In the genomic region with DNA sequence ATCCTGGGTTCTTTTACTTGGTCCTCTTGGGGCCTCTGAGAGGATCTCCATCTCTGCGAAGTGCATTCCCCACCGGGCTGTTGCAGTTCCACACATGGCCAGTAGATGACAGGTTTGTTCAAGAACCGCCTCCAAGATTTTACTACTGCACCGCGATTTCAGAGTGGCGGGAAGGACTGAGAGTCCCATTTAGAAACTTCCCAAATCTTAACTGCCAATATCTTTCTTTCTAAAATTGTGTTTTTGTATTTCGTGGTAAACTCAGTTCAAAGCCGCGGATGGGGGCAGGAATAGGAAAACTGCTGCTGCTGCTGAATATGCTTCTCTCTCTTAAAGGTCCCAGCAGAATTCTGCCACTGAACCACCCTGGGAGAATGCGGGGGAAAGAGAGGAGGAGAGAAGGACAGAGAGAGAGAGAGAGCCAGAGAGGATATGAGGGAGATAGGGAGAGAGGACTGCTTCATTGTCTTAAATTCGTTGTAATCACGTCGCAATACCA, we compare ENCODE assay signal across 8 cellular contexts. TPM values are rescaled to one million over a fixed set of nuclear protein-coding genes. Genes with fewer than 3 reads are reported as not detected.
A peak's percentile ranks its signal among the peaks of the same experiment; 100 is the strongest.
DNase-seq lines count a peak whose midpoint lies in the region; ATAC-seq and TF ChIP-seq lines count a peak whose summit lies in the region.

No MANE protein-coding gene starts in this region.

- ATAC-seq in GM21367 (IDR thresholded peaks at IDR 0.05; ENCODE audit: unreplicated experiment): no peak

- TF ChIP-seq POLR2A in lower leg skin (IDR thresholded peaks at IDR 0.05): no peak

- WGBS in lower leg skin, 2 donors: 8% methylated on average over 13 of the region's 13 CpGs

- DNase-seq in AG08395 (ENCODE audit: low spot score): peak; percentile 61
- peak; percentile 58 for DNase-seq in GM20000 (ENCODE audit: low spot score)
- peak; percentile 9 for DNase-seq in NCI-H526 treated with DMSO at 0.1 percent for 48 hours (lab: John Stamatoyannopoulos, UW)
- DNase-seq in activated CD4-positive, alpha-beta T cell treated with anti-CD3 and anti-CD28 coated beads, Interleukin-2, amount 50 U/mL, for 1 hour: peak; percentile 78
- DNase-seq in dermis blood vessel endothelial cell: peak; percentile 83
- DNase-seq in lower leg skin (ENCODE audit: low spot score in 2 of 2): peak; percentile 74 to 95
- peak; percentile 35 for DNase-seq in stimulated activated CD8-positive, alpha-beta memory T cell treated with anti-CD3 and anti-CD28 coated beads, Interleukin-12 subunit alpha, Interleukin-12 subunit beta, amount 100 ng/mL, for 24 hours (ENCODE audit: extremely low read depth)

- intact Hi-C loops in lower leg skin (cut with DNase I; ENCODE audit: low total_unique reads): loop anchor here (5.0 to 10.0 kb wide), 2 partner anchors 379 to 877 kb away; no protein-coding TSS in a partner anchor

- TF ChIP-seq CTCF in GM20000 (IDR thresholded peaks at IDR 0.05; ENCODE audit: extremely low read depth, missing control alignments) (peak; percentile 87), lower leg skin (IDR thresholded peaks at IDR 0.05) (peak in 2 of 3 donors; percentile 69 to 92)

- H3K4me3 ChIP-seq in lower leg skin (ENCODE audit: low read depth, poor library complexity, severe bottlenecking): no peak overlapping the region

RNA-seq across cellular contexts. Expression of gene BTNL2, which starts 8.6 kb away (rescaled TPM):
- total RNA-seq in dermis blood vessel endothelial cell (not detected in 2 replicates), lower leg skin (not detected)

RNA-seq across cellular contexts. Expression of gene HLA-DRA, which starts 24.1 kb away (rescaled TPM):
- total RNA-seq in dermis blood vessel endothelial cell (0.09 TPM in 1 of 2 replicates, not detected in the other), lower leg skin (100 to 1,000 TPM; 164 to 274 (median 229) TPM)

RNA-seq across cellular contexts. Expression of gene TSBP1, which starts 43.9 kb away (rescaled TPM):
- total RNA-seq in dermis blood vessel endothelial cell (not detected in 2 replicates), lower leg skin (not detected)

Comparison
In these comparisons a context has a peak if more than half of its experiments do, and no peak if none do; other contexts are left out.
1. DNase-seq: peak in every context shown above with its lines; median percentile 84 in lower leg skin; 83 in dermis blood vessel endothelial cell; 78 in activated CD4-positive, alpha-beta T cell treated with anti-CD3 and anti-CD28 coated beads, Interleukin-2, amount 50 U/mL, for 1 hour; 61 in AG08395; 58 in GM20000; 35 in stimulated activated CD8-positive, alpha-beta memory T cell treated with anti-CD3 and anti-CD28 coated beads, Interleukin-12 subunit alpha, Interleukin-12 subunit beta, amount 100 ng/mL, for 24 hours; 9 in NCI-H526 treated with DMSO at 0.1 percent for 48 hours.
2. RNA of gene HLA-DRA, which starts 24.1 kb away (total RNA-seq): 164 to 274 TPM in lower leg skin; 0.09 TPM in dermis blood vessel endothelial cell; every median in the first group is over 100 times any median in the second.